In the genomic region with DNA sequence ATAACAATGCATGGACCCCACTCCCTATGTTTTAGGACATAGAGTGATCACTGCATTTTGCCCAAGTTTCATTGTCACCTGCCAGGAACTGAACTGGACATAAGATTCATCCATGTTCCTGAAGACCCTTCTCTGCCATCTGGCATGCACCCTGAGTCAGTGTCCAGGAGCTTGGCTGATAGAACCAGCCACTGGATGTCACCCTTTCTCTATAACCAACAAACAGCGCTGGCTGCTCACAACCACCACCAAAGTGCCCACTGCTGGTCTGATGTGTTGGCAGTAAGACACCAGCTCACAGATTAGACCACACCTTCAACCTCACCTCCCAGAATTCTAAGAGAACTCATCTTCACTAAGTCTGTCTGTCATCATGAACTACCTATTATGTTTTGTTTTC, we compare ENCODE assay signal across 8 cellular contexts.
DNase-seq lines count a peak whose midpoint lies in the region; ATAC-seq and TF ChIP-seq lines count a peak whose summit lies in the region.

No MANE protein-coding gene starts in this region.

- BruUV-seq in mammary epithelial cell (replicated peaks; lab: Mats Ljungman, UMichigan) = no TSS peak

- H3K27ac Mint-ChIP-seq in nephron progenitor cell = no peak overlapping the region

- no peaks in the 10 kb centered on the region for H4K20me1 ChIP-seq in mammary epithelial cell (ENCODE audit: insufficient read depth, low read length)

- no peak overlapping the region for H3K27ac ChIP-seq in mammary epithelial cell (ENCODE audit: insufficient read depth, low read depth, low read length)

- H3K36me3 ChIP-seq in mammary epithelial cell (ENCODE audit: insufficient read depth, low read length) = no peaks in the 10 kb centered on the region

- CTCF ChIA-PET in mammary epithelial cell (lab: Charles Lee; ENCODE audit: low non-redundant PET) = no interaction called here

- no peak overlapping the region for H3K4me2 ChIP-seq in mammary epithelial cell (ENCODE audit: insufficient read depth, low read depth, low read length)

- WGBS in mammary epithelial cell (ENCODE audit: low coverage, missing lambda C conversion rate) = 50% methylated on average over 1 of the region's 1 CpG

- H3K4me1 Mint-ChIP-seq in nephron progenitor cell = no peaks in the 10 kb centered on the region

- no peaks in the 10 kb centered on the region for H3K79me2 ChIP-seq in mammary epithelial cell (ENCODE audit: insufficient read depth, low read length)

- H3K4me3 ChIP-seq in mammary epithelial cell (replicated peaks in 1 of 3; ENCODE audit: insufficient read depth in 1 of 3, low read depth in 2 of 3, low read length in 3 of 3) = no peak overlapping the region

- TF ChIP-seq CTCF in mammary epithelial cell (conservative IDR thresholded peaks at IDR 0.05 in 1 of 2, IDR thresholded peaks at IDR 0.05 in 1 of 2; ENCODE audit: extremely low read depth in 1 of 2, insufficient read depth in 1 of 2, low read depth in 1 of 2, low read length in 2 of 2) (peak; percentile 19 to 46), nephron progenitor cell (IDR thresholded peaks at IDR 0.05) (peak; percentile 14)

- H3K36me3 Mint-ChIP-seq in nephron progenitor cell (ENCODE audit: low read depth) = no peaks in the 10 kb centered on the region

- H3K4me1 ChIP-seq in mammary epithelial cell (ENCODE audit: insufficient read depth, low read length) = no peaks in the 10 kb centered on the region

- dilution Hi-C loops in mammary epithelial cell (cut with HindIII; ENCODE audit: low sequenced_read_pairs) = no loop called here

- H3K9me3 ChIP-seq in mammary epithelial cell (replicated peaks; ENCODE audit: insufficient read depth, low read length) = no peaks in the 10 kb centered on the region

- DNase-seq in Right ventricle myocardium superior (peak; percentile 44), cardiac septum (ENCODE audit: low spot score) (no peak), NCI-H2171 (lab: John Stamatoyannopoulos, UW) (peak; percentile 13), mammary epithelial cell (peak; percentile 32), nephron progenitor cell (peak; percentile 14), GOT3 (lab: John Stamatoyannopoulos, UW) (no peak)

- no peaks in the 10 kb centered on the region for H3K27me3 ChIP-seq in mammary epithelial cell (ENCODE audit: insufficient read depth, low read length)

- no peak overlapping the region for H3K9ac ChIP-seq in mammary epithelial cell (ENCODE audit: insufficient read depth, low read length)

- in situ Hi-C loops in mammary epithelial cell (cut with MboI; ENCODE audit: low sequenced_read_pairs in 2 of 2) = no loop called here

- no peak overlapping the region for H2AFZ ChIP-seq in mammary epithelial cell (ENCODE audit: low read depth, low read length)

- no peaks in the 10 kb centered on the region for H3K9me3 Mint-ChIP-seq in nephron progenitor cell

- H3K4me3 Mint-ChIP-seq in nephron progenitor cell = no peak overlapping the region

- TF ChIP-seq POLR2A in GM18505 (IDR thresholded peaks at IDR 0.05; ENCODE audit: borderline replicate concordance, extremely low read depth, insufficient read depth, insufficient read length) = no peak

- ATAC-seq in Right ventricle myocardium superior (ENCODE audit: poor library complexity) (peak; percentile 92), GM18505 (IDR thresholded peaks at IDR 0.05; ENCODE audit: unreplicated experiment) (no peak), GM19467 (IDR thresholded peaks at IDR 0.05; ENCODE audit: unreplicated experiment) (no peak)

- peaks cover 40% of the 10 kb centered on the region for H3K27me3 Mint-ChIP-seq in nephron progenitor cell (ENCODE audit: low read depth, poor library complexity)

- intact Hi-C loops in Right ventricle myocardium superior (cut with DNase I) (loop anchor here (2.0 kb wide), 1 partner anchor 131 kb away; no protein-coding TSS in a partner anchor), cardiac septum (cut with DNase I) (loop anchor here (5.0 to 10.0 kb wide), 2 partner anchors 131 to 669 kb away; no protein-coding TSS in a partner anchor), mammary epithelial cell (cut with micrococcal nuclease) (loop anchor here (1.0 kb wide), 1 partner anchor 156 kb away; no protein-coding TSS in a partner anchor)

Comparison
In these comparisons a context has a peak if more than half of its experiments do, and no peak if none do; other contexts are left out.
1. DNase-seq: peak in Right ventricle myocardium superior (single experiment), NCI-H2171 (single experiment), mammary epithelial cell (single experiment) and nephron progenitor cell (single experiment); none in cardiac septum (single experiment) and GOT3 (single experiment).